8 cellular contexts compared by ENCODE assay signal in the genomic region with DNA sequence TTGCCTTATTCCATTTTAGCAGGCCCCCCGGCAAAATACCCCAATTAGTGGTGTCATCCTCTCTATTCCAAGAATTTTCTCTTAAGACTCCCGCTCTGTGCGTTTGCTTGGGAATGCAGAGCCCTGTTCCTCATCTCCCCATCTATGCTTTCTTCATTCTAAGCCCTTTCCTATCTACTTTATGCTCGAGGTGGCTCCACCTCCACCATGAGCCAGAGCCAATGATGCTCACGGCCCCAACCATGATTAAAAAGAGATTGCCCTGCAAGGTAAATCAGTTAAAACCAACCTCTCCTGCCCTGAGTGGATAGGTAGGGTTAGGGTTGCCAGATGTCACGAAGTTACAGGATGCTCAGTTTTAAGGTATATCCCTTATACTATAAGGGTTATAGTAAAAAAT. TPM values are rescaled to one million over a fixed set of nuclear protein-coding genes. Genes with fewer than 3 reads are reported as not detected.
DNase-seq lines count a peak whose midpoint lies in the region; ATAC-seq and TF ChIP-seq lines count a peak whose summit lies in the region.

No MANE protein-coding gene starts in this region.

- DNase-seq in GM06990 (ENCODE audit: extremely low read depth, insufficient read length): no peak
- no peak for DNase-seq in PC-9
- DNase-seq in prostate gland (ENCODE audit: low spot score): no peak
- DNase-seq in medulla oblongata (ENCODE audit: extremely low spot score): no peak
- DNase-seq in cortex of kidney (lab: John Stamatoyannopoulos, UW): no peak
- no peak for DNase-seq in activated gamma-delta T cell (lab: John Stamatoyannopoulos, UW)

- peaks cover 35% of the 10 kb centered on the region for H3K4me1 Mint-ChIP-seq in dendritic cell treated with granulocyte-macrophage colony-stimulating factor and Interleukin-4, amounts not matched to agents 40 ng/mL and 50 ng/mL, for 4 days (ENCODE audit: low read depth)

- H3K27ac ChIP-seq in PC-9: no peak overlapping the region
- H3K27ac ChIP-seq in prostate gland: peak overlapping the region; percentile 90 to 93

- no peaks in the 10 kb centered on the region for H3K27me3 Mint-ChIP-seq in dendritic cell treated with granulocyte-macrophage colony-stimulating factor and Interleukin-4, amounts not matched to agents 40 ng/mL and 50 ng/mL, for 4 days

- TF ChIP-seq CTCF in GM06990 (IDR thresholded peaks at IDR 0.05; ENCODE audit: insufficient read depth, low read length, poor library complexity, severe bottlenecking) (no peak), PC-9 (conservative IDR thresholded peaks at IDR 0.05) (no peak), prostate gland (IDR thresholded peaks at IDR 0.05) (no peak)

- H3K4me2 ChIP-seq in PC-9: peak overlapping the region; percentile 95

- no peaks in the 10 kb centered on the region for H3K9me2 ChIP-seq in PC-9 (ENCODE audit: insufficient read depth)

- peaks cover 32% of the 10 kb centered on the region for H3K36me3 Mint-ChIP-seq in dendritic cell treated with granulocyte-macrophage colony-stimulating factor and Interleukin-4, amounts not matched to agents 40 ng/mL and 50 ng/mL, for 4 days (ENCODE audit: low read depth)

- POLR2A ChIA-PET in PC-9 (lab: Charles Lee; ENCODE audit: unreplicated experiment): no interaction called here

- BruUV-seq in PC-9 (replicated peaks; lab: Mats Ljungman, UMichigan): no TSS peak

- H3K4me1 ChIP-seq in PC-9 (replicated peaks; ENCODE audit: insufficient read depth) (0 out of 2 replicates have a peak, but pooled peaks cover 8% of the 10 kb centered on the region), prostate gland (replicated peaks) (peaks cover 6% of the 10 kb centered on the region)

- peak overlapping the region; percentile 97 for H3K27ac Mint-ChIP-seq in dendritic cell treated with granulocyte-macrophage colony-stimulating factor and Interleukin-4, amounts not matched to agents 40 ng/mL and 50 ng/mL, for 4 days

- no peak overlapping the region for H3K4me3 Mint-ChIP-seq in dendritic cell treated with granulocyte-macrophage colony-stimulating factor and Interleukin-4, amounts not matched to agents 40 ng/mL and 50 ng/mL, for 4 days

- no peaks in the 10 kb centered on the region for H3K27me3 ChIP-seq in GM06990 (replicated peaks; ENCODE audit: control insufficient read depth, insufficient read depth, low read length)
- no peaks in the 10 kb centered on the region for H3K27me3 ChIP-seq in PC-9 (ENCODE audit: insufficient read depth, low read depth)
- no peaks in the 10 kb centered on the region for H3K27me3 ChIP-seq in prostate gland (replicated peaks; ENCODE audit: insufficient read depth)

- no peak for ATAC-seq in GM18867 (IDR thresholded peaks at IDR 0.05; ENCODE audit: unreplicated experiment)

- H3K9me3 ChIP-seq in PC-9 (ENCODE audit: insufficient read depth, low read depth): no peaks in the 10 kb centered on the region
- no peaks in the 10 kb centered on the region for H3K9me3 ChIP-seq in prostate gland

- CTCF ChIA-PET in PC-9 (lab: Charles Lee): no interaction called here

- H3F3A ChIP-seq in PC-9 (ENCODE audit: insufficient read depth, low read depth): peaks cover 9% of the 10 kb centered on the region; the same call in 1 of the 2 replicates

- peak overlapping the region; percentile 77 for H3K4me3 ChIP-seq in GM06990 (replicated peaks; ENCODE audit: low read depth, low read length)
- peak overlapping the region; percentile 85; the same call in 1 of the 2 replicates for H3K4me3 ChIP-seq in PC-9
- no peak overlapping the region for H3K4me3 ChIP-seq in prostate gland

- H3K36me3 ChIP-seq in GM06990 (ENCODE audit: control insufficient read depth, insufficient read depth, low read length): no peaks in the 10 kb centered on the region
- H3K36me3 ChIP-seq in PC-9 (ENCODE audit: low read depth): 0 out of 2 replicates have a peak, but pooled peaks cover 2% of the 10 kb centered on the region
- H3K36me3 ChIP-seq in prostate gland: no peaks in the 10 kb centered on the region

- peaks cover 8% of the 10 kb centered on the region; the same call in 1 of the 2 replicates for H3K79me2 ChIP-seq in PC-9 (ENCODE audit: low read depth)

- intact Hi-C loops in PC-9 (cut with micrococcal nuclease; ENCODE audit: unreplicated experiment): no loop called here
- intact Hi-C loops in dendritic cell treated with granulocyte-macrophage colony-stimulating factor and Interleukin-4, amounts not matched to agents 40 ng/mL and 50 ng/mL, for 4 days (cut with micrococcal nuclease): no loop called here
- intact Hi-C loops in prostate gland (cut with DNase I): no loop called here

- no peak for TF ChIP-seq POLR2A in prostate gland (IDR thresholded peaks at IDR 0.05)

- peak overlapping the region; percentile 99 for H2AFZ ChIP-seq in PC-9

- no peaks in the 10 kb centered on the region for H4K20me1 ChIP-seq in PC-9 (ENCODE audit: insufficient read depth)

- no peaks in the 10 kb centered on the region for H3K9me3 Mint-ChIP-seq in dendritic cell treated with granulocyte-macrophage colony-stimulating factor and Interleukin-4, amounts not matched to agents 40 ng/mL and 50 ng/mL, for 4 days

- 83% methylated on average over 6 of the region's 6 CpGs for WGBS in prostate gland

RNA-seq across cellular contexts. Expression of a gene that starts 0.7 kb away (rescaled TPM):
- 18.0 and 19.5 TPM in 2 replicates for total RNA-seq in PC-9 (2021)
- 100 to 1,000 TPM in 1 of 2 donors, 10 to 100 TPM in 1; 76.1 to 132 TPM for total RNA-seq in prostate gland

RNA-seq across cellular contexts. Expression of a gene that starts 27.7 kb away (rescaled TPM):
- total RNA-seq in PC-9 (2021) (16.4 and 29.2 TPM in 2 replicates), prostate gland (10 to 100 TPM; 30.4 to 39.5 TPM)

RNA-seq across cellular contexts. Expression of a gene that starts 31.4 kb away (rescaled TPM):
- total RNA-seq in PC-9 (2021): 14.5 and 17.6 TPM in 2 replicates
- 1 to 10 TPM; 7.4 to 9.4 TPM for total RNA-seq in prostate gland

Comparison
In these comparisons a context has a peak if more than half of its experiments do, and no peak if none do; other contexts are left out.
1. H3K4me3 ChIP-seq: peak in GM06990 (single experiment) and PC-9 (single experiment); none in prostate gland (0 of 2).